ENCODE assay signal across 1 cellular context in the genomic region with DNA sequence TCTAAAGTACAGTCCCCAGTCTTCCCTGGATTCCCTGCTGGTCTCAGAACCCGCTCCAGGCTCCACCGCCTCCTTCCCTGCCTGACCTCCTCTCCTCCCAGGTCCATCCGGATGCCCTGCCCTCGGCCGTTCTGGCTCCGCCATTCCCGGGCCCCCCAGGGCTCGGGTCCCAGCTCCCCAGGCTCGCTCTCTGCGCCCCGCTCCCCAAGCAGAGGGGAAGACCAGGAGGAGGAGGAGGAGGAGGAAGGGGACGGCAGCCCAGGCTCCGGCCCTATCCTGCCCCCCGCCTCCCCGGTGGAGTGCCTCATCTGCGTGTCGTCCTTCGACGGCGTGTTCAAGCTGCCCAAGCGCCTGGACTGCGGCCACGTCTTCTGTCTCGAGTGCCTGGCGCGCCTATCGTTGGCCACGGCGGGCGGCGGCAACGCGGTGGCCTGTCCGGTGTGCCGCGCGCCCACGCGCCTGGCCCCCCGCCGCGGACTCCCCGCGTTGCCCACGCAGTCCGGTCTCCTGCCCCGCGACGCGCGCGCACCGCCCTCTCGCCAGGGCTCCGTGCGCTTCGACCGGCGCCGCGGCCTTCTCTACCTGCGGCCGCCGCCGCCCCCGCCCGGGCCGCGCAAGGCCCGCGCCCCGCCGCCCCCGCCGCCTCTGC.
TF ChIP-seq lines count a peak whose summit lies in the region.

No MANE protein-coding gene starts in this region.

TF ChIP-seq in endothelial cell of umbilical vein, 7 proteins besides CTCF, POLR2A, EP300 and RAD21:
- TF ChIP-seq MYC (IDR thresholded peaks at IDR 0.05; ENCODE audit: low read depth, low read length) (no peak), POLR2AphosphoS5 (IDR thresholded peaks at IDR 0.05; ENCODE audit: insufficient read depth, low read depth, low read length) (no peak), EZH2 (IDR thresholded peaks at IDR 0.05; ENCODE audit: borderline replicate concordance, low read depth, low read length, severe bottlenecking) (peak; percentile 90), JUN (IDR thresholded peaks at IDR 0.05; ENCODE audit: borderline replicate concordance, insufficient read depth, insufficient read length, low read depth) (no peak), GATA2 (IDR thresholded peaks at IDR 0.05; ENCODE audit: insufficient read depth, insufficient read length, low read depth, low read length) (no peak)
- TF ChIP-seq, protein P1, sequence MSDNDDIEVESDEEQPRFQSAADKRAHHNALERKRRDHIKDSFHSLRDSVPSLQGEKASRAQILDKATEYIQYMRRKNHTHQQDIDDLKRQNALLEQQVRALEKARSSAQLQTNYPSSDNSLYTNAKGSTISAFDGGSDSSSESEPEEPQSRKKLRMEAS (IDR thresholded peaks at IDR 0.05; ENCODE audit: insufficient read depth, insufficient read length): no peak
